In the genomic region with DNA sequence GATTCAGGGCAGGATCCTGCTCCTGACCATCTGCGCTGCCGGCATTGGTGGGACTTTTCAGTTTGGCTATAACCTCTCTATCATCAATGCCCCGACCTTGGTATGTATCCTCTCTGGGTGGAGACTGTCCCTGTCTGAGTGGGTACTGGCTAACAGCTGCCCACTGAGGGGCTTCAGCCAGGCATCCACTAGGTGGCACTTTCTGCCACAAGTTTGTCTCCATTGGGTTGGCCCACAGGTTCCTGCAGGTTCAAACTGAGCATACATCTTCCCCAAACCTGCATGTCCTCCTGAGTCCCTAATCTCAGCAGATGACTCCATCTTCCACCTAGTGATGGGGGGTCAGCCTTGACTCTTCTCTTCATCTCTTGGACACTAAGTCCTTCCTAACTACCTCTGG, we compare ENCODE assay signal across 8 cellular contexts. TPM values are rescaled to one million over a fixed set of nuclear protein-coding genes. Genes with fewer than 3 reads are reported as not detected.
DNase-seq lines count a peak whose midpoint lies in the region; ATAC-seq, FAIRE-seq and TF ChIP-seq lines count a peak whose summit lies in the region.

No MANE protein-coding gene starts in this region.

- intact Hi-C loops in A673 (cut with micrococcal nuclease; ENCODE audit: unreplicated experiment) (no loop called here), sciatic nerve (cut with DNase I) (no loop called here)

- no peak for TF ChIP-seq POLR2A in NB4 (IDR thresholded peaks at IDR 0.05; ENCODE audit: extremely low read depth, insufficient read length)
- TF ChIP-seq POLR2A in GM12892 (IDR thresholded peaks at IDR 0.05; ENCODE audit: low read depth, low read length) = no peak

- POLR2A ChIA-PET in A673 (lab: Charles Lee; ENCODE audit: low non-redundant PET) = no interaction called here

- DNase-seq in A673 (ENCODE audit: low spot score) (peak; percentile 69), EL (peak; percentile 53), NB4 (ENCODE audit: low read depth) (peak; percentile 73), UCSD-AML1 (lab: John Stamatoyannopoulos, UW; ENCODE audit: unreplicated experiment) (peak; percentile 55), germinal center (ENCODE audit: low spot score) (peak; percentile 57), urothelium cell line (ENCODE audit: low spot score) (peak; percentile 79), sciatic nerve (ENCODE audit: low spot score) (no peak), GM12892 (ENCODE audit: insufficient read length) (no peak)

- H3K36me3 ChIP-seq in A673 (ENCODE audit: insufficient read depth, low read length, poor library complexity, severe bottlenecking) = no peaks in the 10 kb centered on the region

- H3K4me1 ChIP-seq in A673 (ENCODE audit: insufficient read depth, low read length, poor library complexity, severe bottlenecking) = peaks cover 7% of the 10 kb centered on the region

- H3K27me3 ChIP-seq in A673 (replicated peaks; ENCODE audit: insufficient read depth, low read depth, low read length, poor library complexity) = no peaks in the 10 kb centered on the region

- FAIRE-seq in urothelium cell line (lab: Jason Lieb, UNC) (peak; percentile 83), GM12892 (lab: Jason Lieb, UNC) (no peak)

- no TSS peak for BruUV-seq in A673 (replicated peaks; lab: Mats Ljungman, UMichigan)

- CTCF ChIA-PET in A673 (lab: Charles Lee) = interaction anchor here (0.5 to 1.5 kb wide), 3 partner anchors 27 to 317 kb away, joined by 3 to 5 read pairs (median 3); a partner anchor contains a TSS

- H3K27ac ChIP-seq in A673 (ENCODE audit: low read depth, low read length, poor library complexity, severe bottlenecking) = no peak overlapping the region

- peak; percentile 83 for TF ChIP-seq CTCF in A673 (conservative IDR thresholded peaks at IDR 0.05; ENCODE audit: low read depth, low read length)
- TF ChIP-seq CTCF in NB4 (IDR thresholded peaks at IDR 0.05; ENCODE audit: low read depth, low read length) = peak; percentile 89

- no peak overlapping the region for H3K4me3 ChIP-seq in A673 (ENCODE audit: low read depth, low read length, poor library complexity, severe bottlenecking)
- H3K4me3 ChIP-seq in NB4 (ENCODE audit: low read depth, low read length) = no peak overlapping the region

- no peaks in the 10 kb centered on the region for H3K9me3 ChIP-seq in A673 (ENCODE audit: low read depth, low read length, poor library complexity, severe bottlenecking)

- ATAC-seq in sciatic nerve = no peak

RNA-seq across cellular contexts. Expression of a gene that starts 4.4 kb away (rescaled TPM):
- total RNA-seq in A673 (2021) = 4.9 and 6.2 TPM in 2 replicates
- 13.6 TPM for total RNA-seq in sciatic nerve
- polyA plus RNA-seq in GM12892 (2012; ENCODE audit: missing spikeins) = 12.9 TPM

RNA-seq across cellular contexts. Expression of a gene that starts 23.3 kb away (rescaled TPM):
- total RNA-seq in A673 (2021) = 1.5 and 2.0 TPM in 2 replicates
- total RNA-seq in sciatic nerve = 2.7 TPM
- 8.5 TPM for polyA plus RNA-seq in GM12892 (2012; ENCODE audit: missing spikeins)

RNA-seq across cellular contexts. Expression of a gene that starts 32.1 kb away (rescaled TPM):
- total RNA-seq in A673 (2021) (802 and 864 TPM in 2 replicates), sciatic nerve (229 TPM)
- polyA plus RNA-seq in GM12892 (2012; ENCODE audit: missing spikeins) = 106 TPM

Comparison
In these comparisons a context has a peak if more than half of its experiments do, and no peak if none do; other contexts are left out.
1. DNase-seq: peak in A673 (single experiment), EL (single experiment), NB4 (single experiment), UCSD-AML1 (single experiment), germinal center (single experiment) and urothelium cell line (single experiment); none in sciatic nerve (single experiment) and GM12892 (single experiment).